In genomic region chr21:34794686-34795085, GRCh38 we compare ENCODE assay signal across 1 cellular context.
TF ChIP-seq lines count a peak whose summit lies in the region.

No MANE protein-coding gene starts in this region.

TF ChIP-seq in A549, 52 proteins besides CTCF, POLR2A, EP300 and RAD21 (continued from another document):
- TF ChIP-seq GATA3 (IDR thresholded peaks at IDR 0.05; ENCODE audit: borderline replicate concordance), result no peak
